ENCODE assay signal across 36 cellular contexts in the genomic region with DNA sequence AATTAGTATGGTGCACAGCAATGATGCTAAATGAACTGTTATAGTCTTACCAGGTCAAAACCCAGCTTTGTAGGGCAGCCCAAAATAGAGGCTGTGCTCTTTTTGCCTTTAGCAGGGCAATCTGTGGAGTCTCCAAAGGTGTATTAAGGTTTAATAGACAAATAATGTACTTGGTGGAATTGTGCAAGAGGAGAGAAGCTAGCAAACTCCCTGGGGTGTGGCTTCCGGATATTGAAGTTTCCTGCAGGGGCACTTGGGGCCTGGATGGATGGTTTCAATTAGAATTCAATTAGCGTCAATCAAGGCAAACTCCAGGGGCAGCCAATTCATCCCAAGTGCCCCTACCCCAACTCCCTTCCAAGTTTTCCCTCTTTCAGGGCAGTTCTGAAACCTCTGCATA.
"Had no signal": no experiment of that assay in that cellular context is flagged by ENCODE, and none has a peak within 500 bp of the region (broad histone marks: within the 10 kb centered on the region; RNA-seq: fewer than 3 reads in every experiment).

No MANE protein-coding gene starts in this region.

- H3K27me3 ChIP-seq: MG63 had no signal

- DNase-seq: Kasumi-1, MG63, MM.1S, MV-4-11, NCI-H1048, NCI-H1092, NCI-H1092 treated with DMSO at 0.1 percent for 48 hours, NCI-H1105, NCI-H1105 treated with DMSO at 0.1 percent for 48 hours, NCI-H1417, NCI-H1417 treated with DMSO at 0.1 percent for 48 hours, NCI-H1436, NCI-H1436 treated with DMSO at 0.1 percent for 48 hours, NCI-H146, NCI-H1694, NCI-H1694 treated with DMSO at 0.1 percent for 48 hours, NCI-H187, NCI-H187 treated with DMSO at 0.1 percent for 48 hours, NCI-H1930, NCI-H2029, NCI-H2029 treated with DMSO at 0.1 percent for 48 hours, NCI-H2081, NCI-H2081 treated with DMSO at 0.1 percent for 48 hours, NCI-H2107, NCI-H2171, NCI-H2171 treated with DMSO at 0.1 percent for 48 hours, NCI-H2227 treated with DMSO at 0.1 percent for 48 hours, NCI-H226, NCI-H345, NCI-H446, NCI-H446 treated with DMSO at 0.1 percent for 48 hours, NCI-H510A, NCI-H510A treated with DMSO at 0.1 percent for 48 hours, NCI-H524, NCI-H524 treated with DMSO at 0.1 percent for 48 hours, NCI-H526 had no signal

- H3K9me3 ChIP-seq: MG63 had no signal

- H3K36me3 ChIP-seq: MG63 had no signal

- H3K4me3 ChIP-seq: MG63 had no signal
